ENCODE assay signal across 9 cellular contexts in the genomic region with DNA sequence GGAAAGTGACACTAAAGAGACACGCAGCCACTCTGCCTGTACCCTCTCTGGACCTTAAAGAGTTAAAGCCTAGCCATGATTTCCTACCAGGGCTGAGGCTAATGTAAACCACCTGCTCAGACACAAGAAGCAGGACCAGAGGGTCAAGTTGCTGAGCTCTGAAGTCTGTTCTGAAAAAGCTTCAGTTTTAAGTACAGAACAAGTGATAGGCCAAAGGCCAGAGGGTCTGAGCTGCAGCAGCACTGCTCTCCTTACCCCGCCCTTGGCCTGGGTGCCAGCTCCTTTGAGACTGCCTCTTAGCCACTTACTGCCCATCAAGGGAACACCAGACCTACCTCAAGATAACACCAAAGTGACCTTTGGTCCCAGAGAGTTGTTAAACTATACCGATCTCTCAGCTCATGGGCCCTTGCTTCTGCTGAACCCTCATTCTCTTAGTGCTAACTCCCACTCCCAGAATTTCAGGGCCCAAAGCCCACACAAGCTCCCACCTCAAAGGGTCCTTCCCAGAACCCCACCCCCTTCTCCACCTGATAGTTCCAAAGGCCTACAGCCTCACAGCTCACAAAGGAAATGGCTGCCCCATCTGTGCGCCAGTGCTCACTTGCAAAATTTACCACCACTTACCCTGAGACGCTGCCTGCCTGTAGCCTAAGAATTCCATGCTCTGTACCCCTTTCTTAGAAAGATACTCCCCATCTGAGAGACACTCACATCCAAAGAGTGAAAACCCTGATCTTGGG. TPM values are rescaled to one million over a fixed set of nuclear protein-coding genes. Genes with fewer than 3 reads are reported as not detected.
A peak's percentile ranks its signal among the peaks of the same experiment; 100 is the strongest.
DNase-seq lines count a peak whose midpoint lies in the region; ATAC-seq and TF ChIP-seq lines count a peak whose summit lies in the region.
"Had no signal": no experiment of that assay in that cellular context is flagged by ENCODE, and none has a peak within 500 bp of the region (broad histone marks: within the 10 kb centered on the region; RNA-seq: fewer than 3 reads in every experiment).

No MANE protein-coding gene starts in this region.

- H3K27ac Mint-ChIP-seq in type B pancreatic cell, result no peak overlapping the region

- peaks cover 7% of the 10 kb centered on the region for H3K36me3 Mint-ChIP-seq in type B pancreatic cell

- DNase-seq in DMS 273 (lab: John Stamatoyannopoulos, UW; ENCODE audit: unreplicated experiment), result peak; percentile 35
- DNase-seq in DMS 273 treated with DMSO at 0.1 percent for 48 hours (lab: John Stamatoyannopoulos, UW), result no peak
- no peak for DNase-seq in ascending aorta (ENCODE audit: low spot score in 2 of 2)
- DNase-seq in kidney epithelial cell (ENCODE audit: low read depth), result no peak
- peak; percentile 54 for DNase-seq in superior temporal gyrus (ENCODE audit: extremely low spot score)
- no peak for DNase-seq in type B pancreatic cell (ENCODE audit: extremely low spot score, unreplicated experiment)
- DNase-seq: T1000 had no signal

- no peak for TF ChIP-seq CTCF in ascending aorta (IDR thresholded peaks at IDR 0.05)
- TF ChIP-seq CTCF in kidney epithelial cell (IDR thresholded peaks at IDR 0.05; ENCODE audit: insufficient read depth, low read length, poor library complexity, severe bottlenecking), result no peak
- no peak for TF ChIP-seq CTCF in type B pancreatic cell (conservative IDR thresholded peaks at IDR 0.05)

- H3K4me3 ChIP-seq in ascending aorta (peak overlapping the region; percentile 59 to 68), kidney epithelial cell (ENCODE audit: low read depth, low read length) (peak overlapping the region; percentile 55)

- intact Hi-C loops in ascending aorta (cut with DNase I), result loop anchor here (5.0 kb wide), 1 partner anchor 183 kb away; a partner anchor contains a TSS

- H3K27me3 Mint-ChIP-seq in type B pancreatic cell, result no peaks in the 10 kb centered on the region

- no peak overlapping the region for H3K4me3 Mint-ChIP-seq in type B pancreatic cell

- H3K27me3 ChIP-seq in ascending aorta (no peaks in the 10 kb centered on the region), kidney epithelial cell (ENCODE audit: control insufficient read depth, insufficient read depth, low read length) (no peaks in the 10 kb centered on the region)

- ATAC-seq in GM18520 (IDR thresholded peaks at IDR 0.05; ENCODE audit: unreplicated experiment), result no peak
- ATAC-seq in GM18517 (IDR thresholded peaks at IDR 0.05; ENCODE audit: unreplicated experiment), result no peak

- peaks cover 8 to 55% of the 10 kb centered on the region in 2 donors for H3K4me1 ChIP-seq in ascending aorta

- peaks cover 20% of the 10 kb centered on the region for H3K4me1 Mint-ChIP-seq in type B pancreatic cell (ENCODE audit: unreplicated experiment)

- H3K36me3 ChIP-seq in ascending aorta, result peaks cover 13 to 15% of the 10 kb centered on the region in 2 donors
- H3K36me3 ChIP-seq in kidney epithelial cell (ENCODE audit: control insufficient read depth, insufficient read depth, low read length), result no peaks in the 10 kb centered on the region

- H3K9me3 Mint-ChIP-seq in type B pancreatic cell, result no peaks in the 10 kb centered on the region

- peak overlapping the region; percentile 97 for H3K27ac ChIP-seq in ascending aorta

- no peaks in the 10 kb centered on the region for H3K9me3 ChIP-seq in ascending aorta

RNA-seq across cellular contexts. Expression of a gene that starts 40.6 kb away (rescaled TPM):
- total RNA-seq in ascending aorta (5.0 TPM), kidney epithelial cell (2.9 and 6.4 TPM in 2 replicates), type B pancreatic cell (ENCODE audit: low replicate concordance) (10.6 and 15.7 TPM in 2 replicates)

RNA-seq across cellular contexts. Expression of a gene that starts 41.1 kb away (rescaled TPM):
- total RNA-seq in ascending aorta, result 289 TPM
- total RNA-seq in kidney epithelial cell, result 144 and 157 TPM in 2 replicates
- 183 and 225 TPM in 2 replicates for total RNA-seq in type B pancreatic cell (ENCODE audit: low replicate concordance)

RNA-seq across cellular contexts. Expression of a gene that starts 41.4 kb away (rescaled TPM):
- total RNA-seq in ascending aorta (12.9 TPM), kidney epithelial cell (5.7 and 7.3 TPM in 2 replicates), type B pancreatic cell (ENCODE audit: low replicate concordance) (7.9 and 14.7 TPM in 2 replicates)

Comparison
In these comparisons a context has a peak if more than half of its experiments do, and no peak if none do; other contexts are left out.
1. DNase-seq: peak in DMS 273 (single experiment) and superior temporal gyrus (single experiment); none in DMS 273 treated with DMSO at 0.1 percent for 48 hours (single experiment), ascending aorta (0 of 2), kidney epithelial cell (single experiment) and type B pancreatic cell (single experiment).